19 cellular contexts compared by ENCODE assay signal in the genomic region with DNA sequence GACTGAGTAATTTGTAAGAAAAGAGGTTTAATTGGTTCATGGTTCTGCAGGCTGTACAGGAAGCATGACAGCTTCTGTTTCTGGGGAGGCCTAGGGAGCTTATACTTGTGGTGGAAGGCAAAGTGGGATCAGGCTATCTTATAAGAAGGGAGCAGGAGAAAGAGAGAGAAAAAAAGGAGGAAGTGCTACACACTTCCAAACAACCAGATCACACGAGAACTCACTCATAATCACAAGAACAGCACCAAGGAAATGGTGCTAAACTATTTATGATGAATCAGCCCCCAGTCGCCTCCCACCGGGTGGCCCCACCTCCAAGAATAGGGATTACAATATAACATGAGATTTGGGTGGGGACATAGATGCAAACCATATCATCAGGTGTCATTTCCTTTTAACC.
"Had no signal": no experiment of that assay in that cellular context is flagged by ENCODE, and none has a peak within 500 bp of the region (broad histone marks: within the 10 kb centered on the region; RNA-seq: fewer than 3 reads in every experiment).

No MANE protein-coding gene starts in this region.

- H3K36me3 ChIP-seq: heart left ventricle, neural progenitor cell, pancreas, thyroid gland, upper lobe of left lung, uterus had no signal

- H3K27ac ChIP-seq: heart left ventricle, neural progenitor cell, pancreas, thyroid gland, upper lobe of left lung, uterus had no signal

- H3K27ac Mint-ChIP-seq: dendritic cell treated with granulocyte-macrophage colony-stimulating factor and Interleukin-4, amounts not matched to agents 40 ng/mL and 50 ng/mL, for 4 days; naive thymus-derived CD8-positive, alpha-beta T cell; neural progenitor cell; progenitor cell of endocrine pancreas had no signal

- FAIRE-seq: colon, frontal cortex, pancreas had no signal

- H3K36me3 Mint-ChIP-seq: neural progenitor cell had no signal

- H3K4me1 ChIP-seq: heart left ventricle, pancreas, upper lobe of left lung, uterus had no signal

- H3K9me3 Mint-ChIP-seq: dendritic cell treated with granulocyte-macrophage colony-stimulating factor and Interleukin-4, amounts not matched to agents 40 ng/mL and 50 ng/mL, for 4 days; neural progenitor cell had no signal

- H3K27me3 Mint-ChIP-seq: progenitor cell of endocrine pancreas had no signal

- H3K4me3 ChIP-seq: heart left ventricle, mucosa of descending colon, neural progenitor cell, pancreas, smooth muscle cell, thyroid gland, upper lobe of left lung, uterus had no signal

- H3K9me3 ChIP-seq: mucosa of descending colon, pancreas, thyroid gland, upper lobe of left lung, uterus had no signal

- ATAC-seq: heart left ventricle; mucosa of descending colon; naive thymus-derived CD8-positive, alpha-beta T cell; pancreas; right cardiac atrium had no signal

- H3K4me1 Mint-ChIP-seq: naive thymus-derived CD8-positive, alpha-beta T cell had no signal

- DNase-seq: erythroblast; heart left ventricle; hippocampal formation; mucosa of descending colon; naive thymus-derived CD8-positive, alpha-beta T cell; occipital lobe; pancreas; right cardiac atrium; stimulated activated CD4-positive, alpha-beta T cell treated with anti-CD3 and anti-CD28 coated beads, Interleukin-2, amount 100 ng/mL, for 48 hours; stimulated activated naive CD4-positive, alpha-beta T cell treated with Interleukin-2 at 50 U/mL for 16 hours; thyroid gland; upper lobe of left lung; uterus had no signal

- H3K4me3 Mint-ChIP-seq: dendritic cell treated with granulocyte-macrophage colony-stimulating factor and Interleukin-4, amounts not matched to agents 40 ng/mL and 50 ng/mL, for 4 days; naive thymus-derived CD8-positive, alpha-beta T cell; neural progenitor cell had no signal

- H3K27me3 ChIP-seq: heart left ventricle, neural progenitor cell, pancreas, thyroid gland, upper lobe of left lung, uterus had no signal
